In the genomic region with DNA sequence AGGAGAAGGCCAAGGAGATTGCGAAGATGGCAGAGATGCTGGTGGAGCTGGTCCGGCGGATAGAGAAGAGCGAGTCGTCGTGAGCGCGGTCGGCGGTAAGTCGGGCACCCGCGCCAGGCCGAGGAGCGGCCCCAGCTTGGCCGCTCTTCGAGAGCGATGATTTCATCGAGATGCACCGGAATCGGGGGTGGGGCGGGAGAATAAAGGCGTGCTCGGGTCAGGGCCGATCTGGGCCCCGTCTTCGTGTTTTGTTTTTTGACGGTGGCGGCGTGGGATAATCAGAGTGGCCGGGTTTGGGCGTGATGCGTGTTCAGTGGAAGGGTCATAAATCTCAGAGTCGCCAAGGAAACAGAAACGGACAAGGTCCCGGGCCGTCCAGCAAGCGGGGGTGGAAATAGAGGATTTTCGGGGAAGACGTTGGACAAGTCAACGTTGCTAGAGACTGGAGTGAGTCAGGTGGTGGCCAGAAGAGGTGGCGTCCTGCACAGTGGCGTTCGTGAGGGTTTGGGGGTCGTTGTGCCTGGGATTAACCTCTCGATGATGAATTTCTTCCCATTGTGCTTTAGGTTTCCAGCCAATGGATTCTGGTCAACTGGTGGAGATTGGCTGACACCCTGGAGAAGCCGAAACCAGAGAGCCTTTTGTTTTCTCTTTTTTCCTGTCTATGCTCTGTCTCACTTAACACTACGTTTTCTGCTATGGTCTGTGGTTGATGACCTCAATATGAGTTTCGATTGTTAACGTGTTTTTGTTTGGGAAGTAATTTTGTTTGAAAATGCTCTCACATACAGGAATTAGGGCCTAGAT, we compare ENCODE assay signal across 8 cellular contexts. TPM values are rescaled to one million over a fixed set of nuclear protein-coding genes. Genes with fewer than 3 reads are reported as not detected.
DNase-seq lines count a peak whose midpoint lies in the region; ATAC-seq and TF ChIP-seq lines count a peak whose summit lies in the region.

No MANE protein-coding gene starts in this region.

- H3K27ac Mint-ChIP-seq in activated T-cell treated with anti-CD3 and anti-CD28 coated beads, Interleukin-2, amount 50 U/mL, for 24 hours = peak overlapping the region; percentile 100
- peak overlapping the region; percentile 94 to 99 for H3K27ac Mint-ChIP-seq in natural killer cell treated with Interleukin-12 subunit alpha and Interleukin-12 subunit beta and Interleukin-15 and Interleukin-18, amount 100 ng/mL, for 72 hours

- H3K79me2 ChIP-seq in DND-41 (ENCODE audit: insufficient read depth, low read length) (peaks cover 45% of the 10 kb centered on the region), fibroblast of lung (ENCODE audit: control insufficient read depth, insufficient read depth, low read length) (peaks cover 26% of the 10 kb centered on the region)

- H3K4me1 ChIP-seq in DND-41 (ENCODE audit: insufficient read depth, low read length) (peaks cover 35% of the 10 kb centered on the region), fibroblast of lung (ENCODE audit: control insufficient read depth, extremely low read depth, insufficient read depth, low read length) (peaks cover 7% of the 10 kb centered on the region), upper lobe of left lung (peaks cover 19 to 29% (median 24%) of the 10 kb centered on the region in 4 donors)

- H4K20me1 ChIP-seq in DND-41 (ENCODE audit: insufficient read depth, low read length) (peaks cover 25% of the 10 kb centered on the region), fibroblast of lung (ENCODE audit: control insufficient read depth, extremely low read depth, insufficient read depth, low read length) (no peaks in the 10 kb centered on the region)

- peaks cover 29% of the 10 kb centered on the region for H3K4me1 Mint-ChIP-seq in activated T-cell treated with anti-CD3 and anti-CD28 coated beads, Interleukin-2, amount 50 U/mL, for 24 hours (ENCODE audit: low read depth)
- peaks cover 17 to 36% of the 10 kb centered on the region in 2 donors for H3K4me1 Mint-ChIP-seq in natural killer cell treated with Interleukin-12 subunit alpha and Interleukin-12 subunit beta and Interleukin-15 and Interleukin-18, amount 100 ng/mL, for 72 hours (ENCODE audit: low read depth in 2 of 2)

- peak overlapping the region; percentile 100 for H3K4me3 Mint-ChIP-seq in activated T-cell treated with anti-CD3 and anti-CD28 coated beads, Interleukin-2, amount 50 U/mL, for 24 hours
- H3K4me3 Mint-ChIP-seq in natural killer cell treated with Interleukin-12 subunit alpha and Interleukin-12 subunit beta and Interleukin-15 and Interleukin-18, amount 100 ng/mL, for 72 hours = peak overlapping the region; percentile 92

- H3K36me3 Mint-ChIP-seq in activated T-cell treated with anti-CD3 and anti-CD28 coated beads, Interleukin-2, amount 50 U/mL, for 24 hours (ENCODE audit: low read depth) = peaks cover 45% of the 10 kb centered on the region
- H3K36me3 Mint-ChIP-seq in natural killer cell treated with Interleukin-12 subunit alpha and Interleukin-12 subunit beta and Interleukin-15 and Interleukin-18, amount 100 ng/mL, for 72 hours = peaks cover 23% of the 10 kb centered on the region

- H3K27ac ChIP-seq in DND-41 (ENCODE audit: low read length) = peak overlapping the region; percentile 95
- peak overlapping the region; percentile 90 for H3K27ac ChIP-seq in fibroblast of lung (ENCODE audit: insufficient read depth, low read length)
- peak overlapping the region; percentile 92 to 98 (median 95) for H3K27ac ChIP-seq in upper lobe of left lung

- peak overlapping the region; percentile 99; the same call in 1 of the 2 replicates for H2AFZ ChIP-seq in DND-41 (ENCODE audit: low read depth, low read length)
- H2AFZ ChIP-seq in fibroblast of lung (ENCODE audit: low read length) = no peak overlapping the region

- peak; percentile 43 for ATAC-seq in DND-41 (ENCODE audit: insufficient read depth, low read depth)
- ATAC-seq in GM21717 (IDR thresholded peaks at IDR 0.05; ENCODE audit: unreplicated experiment) = peak; percentile 34
- ATAC-seq in natural killer cell treated with Interleukin-12 subunit alpha and Interleukin-12 subunit beta and Interleukin-15 and Interleukin-18, amount 100 ng/mL, for 72 hours = peak; percentile 60 to 64
- ATAC-seq in upper lobe of left lung (ENCODE audit: low FRiP score in 2 of 2) = peak; percentile 85 to 87

- no peaks in the 10 kb centered on the region for H3K9me3 Mint-ChIP-seq in activated T-cell treated with anti-CD3 and anti-CD28 coated beads, Interleukin-2, amount 50 U/mL, for 24 hours
- H3K9me3 Mint-ChIP-seq in natural killer cell treated with Interleukin-12 subunit alpha and Interleukin-12 subunit beta and Interleukin-15 and Interleukin-18, amount 100 ng/mL, for 72 hours = no peaks in the 10 kb centered on the region

- DNase-seq in DND-41 (peak; percentile 45), LHCN-M2 (ENCODE audit: low read depth) (peak; percentile 57), fibroblast of lung (ENCODE audit: low read depth in 2 of 2) (peak; percentile 44 to 56), upper lobe of left lung (peak in 1 of 2 donors; percentile 57), COLO829 (ENCODE audit: low spot score) (no peak)
- DNase-seq in activated T-cell treated with anti-CD3 and anti-CD28 coated beads, Interleukin-2, amount 50 U/mL, for 24 hours = peak; percentile 60
- DNase-seq in natural killer cell treated with Interleukin-12 subunit alpha and Interleukin-12 subunit beta and Interleukin-15 and Interleukin-18, amount 100 ng/mL, for 72 hours (ENCODE audit: low spot score) = no peak

- 1 to 2% methylated on average over 36 to 50 of the region's 50 CpGs for WGBS in upper lobe of left lung, 2 donors

- TF ChIP-seq EP300 in upper lobe of left lung (IDR thresholded peaks at IDR 0.05) = no peak

- H3K9ac ChIP-seq in DND-41 (ENCODE audit: low read depth, low read length) (peak overlapping the region; percentile 87), fibroblast of lung (ENCODE audit: insufficient read depth, low read length) (peak overlapping the region; percentile 81)

- peaks cover 33% of the 10 kb centered on the region for H3K36me3 ChIP-seq in DND-41 (ENCODE audit: insufficient read depth, low read length)
- peaks cover 1% of the 10 kb centered on the region for H3K36me3 ChIP-seq in fibroblast of lung (ENCODE audit: control insufficient read depth, insufficient read depth, low read length)
- peaks cover 0 to 24% (median 11%) of the 10 kb centered on the region in 4 donors for H3K36me3 ChIP-seq in upper lobe of left lung

- no peak for TF ChIP-seq CTCF in DND-41 (IDR thresholded peaks at IDR 0.05; ENCODE audit: borderline replicate concordance, extremely low read depth, low read length, poor library complexity, severe bottlenecking)
- TF ChIP-seq CTCF in fibroblast of lung (conservative IDR thresholded peaks at IDR 0.05 in 1 of 2, IDR thresholded peaks at IDR 0.05 in 1 of 2; ENCODE audit: low read depth in 1 of 2, low read length in 2 of 2) = no peak
- TF ChIP-seq CTCF in upper lobe of left lung (IDR thresholded peaks at IDR 0.05) = no peak

- no peaks in the 10 kb centered on the region for H3K27me3 ChIP-seq in DND-41 (ENCODE audit: insufficient read depth, low read length, poor library complexity)
- H3K27me3 ChIP-seq in fibroblast of lung (ENCODE audit: control insufficient read depth, insufficient read depth, low read length) = no peaks in the 10 kb centered on the region
- no peaks in the 10 kb centered on the region for H3K27me3 ChIP-seq in upper lobe of left lung

- peak in 1 of 4 donors; percentile 34 for TF ChIP-seq POLR2A in upper lobe of left lung (IDR thresholded peaks at IDR 0.05)

- H3K4me2 ChIP-seq in DND-41 (ENCODE audit: insufficient read depth, low read length) (peak overlapping the region; percentile 79), fibroblast of lung (ENCODE audit: extremely low read depth, insufficient read depth, low read length) (peak overlapping the region; percentile 55)

- H3K27me3 Mint-ChIP-seq in activated T-cell treated with anti-CD3 and anti-CD28 coated beads, Interleukin-2, amount 50 U/mL, for 24 hours = no peaks in the 10 kb centered on the region
- no peaks in the 10 kb centered on the region for H3K27me3 Mint-ChIP-seq in natural killer cell treated with Interleukin-12 subunit alpha and Interleukin-12 subunit beta and Interleukin-15 and Interleukin-18, amount 100 ng/mL, for 72 hours

- peak overlapping the region; percentile 67 to 81 for H3K4me3 ChIP-seq in DND-41 (ENCODE audit: low read depth in 1 of 2, low read length in 2 of 2)
- H3K4me3 ChIP-seq in fibroblast of lung (replicated peaks in 1 of 4; ENCODE audit: control extremely low read depth in 1 of 4, insufficient read depth in 1 of 4, low read depth in 3 of 4, low read length in 4 of 4) = peak overlapping the region; percentile 59 to 94 (median 85)
- peak overlapping the region; percentile 70 to 91 (median 76) for H3K4me3 ChIP-seq in upper lobe of left lung

- no peaks in the 10 kb centered on the region for H3K9me3 ChIP-seq in DND-41 (ENCODE audit: insufficient read depth, low read length, severe bottlenecking)
- no peaks in the 10 kb centered on the region for H3K9me3 ChIP-seq in fibroblast of lung (ENCODE audit: control insufficient read depth, insufficient read depth, low read depth, low read length)
- H3K9me3 ChIP-seq in upper lobe of left lung = no peaks in the 10 kb centered on the region

RNA-seq across cellular contexts. Expression of gene MRFAP1, which starts 0.9 kb away (rescaled TPM):
- total RNA-seq in LHCN-M2 (2014; rRNA removed) (99.3 and 131 TPM in 2 replicates), fibroblast of lung (92.2 and 99.1 TPM in 2 replicates), upper lobe of left lung (100 to 1,000 TPM; 129 to 256 (median 220) TPM)
- 333 TPM for polyA plus RNA-seq in LHCN-M2 (2012)
- 261 and 301 TPM in 2 replicates for polyA plus RNA-seq in fibroblast of lung
- 368 and 418 TPM in 2 replicates for polyA plus RNA-seq in fibroblast of lung (2012)
- 29.6 and 39.3 TPM in 2 replicates for polyA minus RNA-seq in fibroblast of lung (ENCODE audit: low replicate concordance)
- total RNA-seq in natural killer cell treated with Interleukin-12 subunit alpha and Interleukin-12 subunit beta and Interleukin-15 and Interleukin-18, amount 100 ng/mL, for 72 hours = 100 to 1,000 TPM; 102 to 123 TPM

RNA-seq across cellular contexts. Expression of gene S100P, which starts 52.3 kb away (rescaled TPM):
- total RNA-seq in LHCN-M2 (2014; rRNA removed) (not detected in 2 replicates), fibroblast of lung (not detected in 2 replicates), upper lobe of left lung (10 to 100 TPM in 2 of 6 donors, 1 to 10 TPM in 2, not detected in 2; 4.1 to 22.4 (median 13.3) TPM)
- 0.23 TPM for polyA plus RNA-seq in LHCN-M2 (2012)
- polyA plus RNA-seq in fibroblast of lung = not detected in 2 replicates
- polyA plus RNA-seq in fibroblast of lung (2012) = not detected in 2 replicates
- not detected in 2 replicates for polyA minus RNA-seq in fibroblast of lung (ENCODE audit: low replicate concordance)
- 1 to 10 TPM; 4.5 to 5.1 TPM for total RNA-seq in natural killer cell treated with Interleukin-12 subunit alpha and Interleukin-12 subunit beta and Interleukin-15 and Interleukin-18, amount 100 ng/mL, for 72 hours

Comparison
In these comparisons a context has a peak if more than half of its experiments do, and no peak if none do; other contexts are left out.
1. ATAC-seq: peak in every context shown above with its lines; median percentile 86 in upper lobe of left lung; 62 in natural killer cell treated with Interleukin-12 subunit alpha and Interleukin-12 subunit beta and Interleukin-15 and Interleukin-18, amount 100 ng/mL, for 72 hours; 43 in DND-41; 34 in GM21717.
2. DNase-seq: peak in DND-41 (single experiment), LHCN-M2 (single experiment), activated T-cell treated with anti-CD3 and anti-CD28 coated beads, Interleukin-2, amount 50 U/mL, for 24 hours (single experiment) and fibroblast of lung (2 of 2); none in natural killer cell treated with Interleukin-12 subunit alpha and Interleukin-12 subunit beta and Interleukin-15 and Interleukin-18, amount 100 ng/mL, for 72 hours (single experiment) and COLO829 (single experiment).
3. Peak in every context shown above with its lines, with median percentiles within 50 percentile points of each other: H3K27ac ChIP-seq and H3K4me3 ChIP-seq.